Comparison of ENCODE assay signal across 11 cellular contexts in genomic region chr2:158619496-158619895, GRCh38.
DNase-seq lines count a peak whose midpoint lies in the region; ATAC-seq and TF ChIP-seq lines count a peak whose summit lies in the region.
"Had no signal": no experiment of that assay in that cellular context is flagged by ENCODE, and none has a peak within 500 bp of the region (broad histone marks: within the 10 kb centered on the region; RNA-seq: fewer than 3 reads in every experiment).

No MANE protein-coding gene starts in this region.

- no peaks in the 10 kb centered on the region for H3K27me3 Mint-ChIP-seq in GM23338 (ENCODE audit: insufficient read depth, low read depth, poor library complexity)
- no peaks in the 10 kb centered on the region for H3K27me3 Mint-ChIP-seq in activated T-helper 2 cell treated with anti-CD3 and anti-CD28 coated beads, Interferon-gamma antibody, Interleukin-2, Interleukin-4, amounts not matched to agents 10 μg/mL and 5 μg/mL and 100 μg/mL, durations not matched to agents 14 hours and 24 hours and 36 hours (ENCODE audit: low read depth)

- intact Hi-C loops in lower leg skin (cut with DNase I; ENCODE audit: low total_unique reads), result no loop called here
- intact Hi-C loops in uterus (cut with DNase I; ENCODE audit: low total_unique reads), result no loop called here
- intact Hi-C loops in activated T-helper 2 cell treated with anti-CD3 and anti-CD28 coated beads, Interferon-gamma antibody, Interleukin-2, Interleukin-4, amounts not matched to agents 10 μg/mL and 5 μg/mL and 100 μg/mL, durations not matched to agents 14 hours and 24 hours and 36 hours (cut with micrococcal nuclease), result no loop called here

- ATAC-seq in GM23338 (peak; percentile 70), esophagus mucosa (peak; percentile 92)

- H3K4me3 ChIP-seq in GM23338 (no peak overlapping the region), retinal pigment epithelial cell (ENCODE audit: low read length) (no peak overlapping the region), lower leg skin (ENCODE audit: low read depth, poor library complexity, severe bottlenecking) (no peak overlapping the region), uterus (no peak overlapping the region)
- H3K4me3 ChIP-seq: sigmoid colon had no signal

- peaks cover 4% of the 10 kb centered on the region; the same call in 2 of the 3 replicates for H3K4me1 Mint-ChIP-seq in GM23338
- H3K4me1 Mint-ChIP-seq in activated T-helper 2 cell treated with anti-CD3 and anti-CD28 coated beads, Interferon-gamma antibody, Interleukin-2, Interleukin-4, amounts not matched to agents 10 μg/mL and 5 μg/mL and 100 μg/mL, durations not matched to agents 14 hours and 24 hours and 36 hours (ENCODE audit: low read depth), result peaks cover 3% of the 10 kb centered on the region

- peak; percentile 21 for DNase-seq in GM23338 (ENCODE audit: low spot score)
- DNase-seq in NCI-H460 (ENCODE audit: extremely low read depth, low read depth), result peak; percentile 56
- DNase-seq in retinal pigment epithelial cell (ENCODE audit: low read depth), result peak; percentile 59
- no peak for DNase-seq in lower leg skin (ENCODE audit: low spot score in 2 of 2)
- DNase-seq in uterus, result no peak
- no peak for DNase-seq in activated T-helper 2 cell treated with anti-CD3 and anti-CD28 coated beads, Interferon-gamma antibody, Interleukin-2, Interleukin-4, amounts not matched to agents 10 μg/mL and 5 μg/mL and 100 μg/mL, durations not matched to agents 14 hours and 24 hours and 36 hours (ENCODE audit: low spot score)
- no peak for DNase-seq in NCI-H146 treated with DMSO at 0.1 percent for 48 hours (lab: John Stamatoyannopoulos, UW; ENCODE audit: unreplicated experiment)
- DNase-seq: activated naive CD4-positive, alpha-beta T cell; NCI-H187 treated with DMSO at 0.1 percent for 48 hours; sigmoid colon had no signal

- H4K20me1 ChIP-seq in GM23338 (replicated peaks; ENCODE audit: insufficient read depth), result no peaks in the 10 kb centered on the region; the same call in 1 of the 2 replicates

- H3K9me3 ChIP-seq in uterus, result no peaks in the 10 kb centered on the region
- H3K9me3 ChIP-seq: sigmoid colon had no signal

- H3K4me1 ChIP-seq in GM23338 (ENCODE audit: insufficient read depth), result peaks cover 4% of the 10 kb centered on the region; the same call in 1 of the 2 replicates
- H3K4me1 ChIP-seq in uterus, result no peaks in the 10 kb centered on the region
- H3K4me1 ChIP-seq: sigmoid colon had no signal

- H3K79me2 ChIP-seq in GM23338 (replicated peaks; ENCODE audit: insufficient read depth), result no peaks in the 10 kb centered on the region

- H3K27me3 ChIP-seq in GM23338 (ENCODE audit: insufficient read depth), result no peaks in the 10 kb centered on the region
- H3K27me3 ChIP-seq in uterus, result no peaks in the 10 kb centered on the region
- H3K27me3 ChIP-seq: sigmoid colon had no signal

- TF ChIP-seq POLR2A in lower leg skin (IDR thresholded peaks at IDR 0.05), result no peak
- TF ChIP-seq POLR2A in uterus (IDR thresholded peaks at IDR 0.05), result no peak

- H3K9me2 ChIP-seq in GM23338 (ENCODE audit: insufficient read depth), result no peaks in the 10 kb centered on the region

- WGBS in lower leg skin, 2 donors, result 88 to 90% methylated on average over 2 of the region's 2 CpGs

- peaks cover 25% of the 10 kb centered on the region for H3K36me3 Mint-ChIP-seq in GM23338 (ENCODE audit: low read depth)
- peaks cover 9% of the 10 kb centered on the region for H3K36me3 Mint-ChIP-seq in activated T-helper 2 cell treated with anti-CD3 and anti-CD28 coated beads, Interferon-gamma antibody, Interleukin-2, Interleukin-4, amounts not matched to agents 10 μg/mL and 5 μg/mL and 100 μg/mL, durations not matched to agents 14 hours and 24 hours and 36 hours (ENCODE audit: low read depth)

- H2AFZ ChIP-seq in GM23338, result no peak overlapping the region

- no peaks in the 10 kb centered on the region for H3K9me3 Mint-ChIP-seq in GM23338
- no peaks in the 10 kb centered on the region for H3K9me3 Mint-ChIP-seq in activated T-helper 2 cell treated with anti-CD3 and anti-CD28 coated beads, Interferon-gamma antibody, Interleukin-2, Interleukin-4, amounts not matched to agents 10 μg/mL and 5 μg/mL and 100 μg/mL, durations not matched to agents 14 hours and 24 hours and 36 hours

- no peak overlapping the region for H3K4me2 ChIP-seq in GM23338

- H3K4me3 Mint-ChIP-seq in GM23338, result no peak overlapping the region
- no peak overlapping the region for H3K4me3 Mint-ChIP-seq in activated T-helper 2 cell treated with anti-CD3 and anti-CD28 coated beads, Interferon-gamma antibody, Interleukin-2, Interleukin-4, amounts not matched to agents 10 μg/mL and 5 μg/mL and 100 μg/mL, durations not matched to agents 14 hours and 24 hours and 36 hours (ENCODE audit: low read depth)

- TF ChIP-seq CTCF in GM23338 (conservative IDR thresholded peaks at IDR 0.05; ENCODE audit: low read depth in 2 of 2) (no peak), retinal pigment epithelial cell (conservative IDR thresholded peaks at IDR 0.05; ENCODE audit: low read depth, low read length) (no peak), lower leg skin (IDR thresholded peaks at IDR 0.05) (no peak), uterus (IDR thresholded peaks at IDR 0.05) (no peak)

- H3K36me3 ChIP-seq in GM23338 (ENCODE audit: insufficient read depth) (peaks cover 6% of the 10 kb centered on the region; the same call in 1 of the 2 replicates), uterus (no peaks in the 10 kb centered on the region)

- peak overlapping the region; percentile 94; the same call in 1 of the 2 replicates for H3K27ac Mint-ChIP-seq in GM23338
- H3K27ac Mint-ChIP-seq in activated T-helper 2 cell treated with anti-CD3 and anti-CD28 coated beads, Interferon-gamma antibody, Interleukin-2, Interleukin-4, amounts not matched to agents 10 μg/mL and 5 μg/mL and 100 μg/mL, durations not matched to agents 14 hours and 24 hours and 36 hours, result no peak overlapping the region

- no peaks in the 10 kb centered on the region for H3F3A ChIP-seq in GM23338 (replicated peaks; ENCODE audit: low read depth)

- H3K27ac ChIP-seq in GM23338 (ENCODE audit: low read depth) (peak overlapping the region; percentile 67; the same call in 1 of the 2 replicates), uterus (no peak overlapping the region)
- H3K27ac ChIP-seq: sigmoid colon had no signal

TF ChIP-seq in GM23338, 12 proteins besides CTCF, POLR2A, EP300 and RAD21 (continues in another document):
- no peak for TF ChIP-seq EZH2 (IDR thresholded peaks at IDR 0.05; ENCODE audit: low read depth, unreplicated experiment)
- TF ChIP-seq EZH2phosphoT487 (IDR thresholded peaks at IDR 0.05; ENCODE audit: unreplicated experiment), result no peak
- TF ChIP-seq, protein P1, sequence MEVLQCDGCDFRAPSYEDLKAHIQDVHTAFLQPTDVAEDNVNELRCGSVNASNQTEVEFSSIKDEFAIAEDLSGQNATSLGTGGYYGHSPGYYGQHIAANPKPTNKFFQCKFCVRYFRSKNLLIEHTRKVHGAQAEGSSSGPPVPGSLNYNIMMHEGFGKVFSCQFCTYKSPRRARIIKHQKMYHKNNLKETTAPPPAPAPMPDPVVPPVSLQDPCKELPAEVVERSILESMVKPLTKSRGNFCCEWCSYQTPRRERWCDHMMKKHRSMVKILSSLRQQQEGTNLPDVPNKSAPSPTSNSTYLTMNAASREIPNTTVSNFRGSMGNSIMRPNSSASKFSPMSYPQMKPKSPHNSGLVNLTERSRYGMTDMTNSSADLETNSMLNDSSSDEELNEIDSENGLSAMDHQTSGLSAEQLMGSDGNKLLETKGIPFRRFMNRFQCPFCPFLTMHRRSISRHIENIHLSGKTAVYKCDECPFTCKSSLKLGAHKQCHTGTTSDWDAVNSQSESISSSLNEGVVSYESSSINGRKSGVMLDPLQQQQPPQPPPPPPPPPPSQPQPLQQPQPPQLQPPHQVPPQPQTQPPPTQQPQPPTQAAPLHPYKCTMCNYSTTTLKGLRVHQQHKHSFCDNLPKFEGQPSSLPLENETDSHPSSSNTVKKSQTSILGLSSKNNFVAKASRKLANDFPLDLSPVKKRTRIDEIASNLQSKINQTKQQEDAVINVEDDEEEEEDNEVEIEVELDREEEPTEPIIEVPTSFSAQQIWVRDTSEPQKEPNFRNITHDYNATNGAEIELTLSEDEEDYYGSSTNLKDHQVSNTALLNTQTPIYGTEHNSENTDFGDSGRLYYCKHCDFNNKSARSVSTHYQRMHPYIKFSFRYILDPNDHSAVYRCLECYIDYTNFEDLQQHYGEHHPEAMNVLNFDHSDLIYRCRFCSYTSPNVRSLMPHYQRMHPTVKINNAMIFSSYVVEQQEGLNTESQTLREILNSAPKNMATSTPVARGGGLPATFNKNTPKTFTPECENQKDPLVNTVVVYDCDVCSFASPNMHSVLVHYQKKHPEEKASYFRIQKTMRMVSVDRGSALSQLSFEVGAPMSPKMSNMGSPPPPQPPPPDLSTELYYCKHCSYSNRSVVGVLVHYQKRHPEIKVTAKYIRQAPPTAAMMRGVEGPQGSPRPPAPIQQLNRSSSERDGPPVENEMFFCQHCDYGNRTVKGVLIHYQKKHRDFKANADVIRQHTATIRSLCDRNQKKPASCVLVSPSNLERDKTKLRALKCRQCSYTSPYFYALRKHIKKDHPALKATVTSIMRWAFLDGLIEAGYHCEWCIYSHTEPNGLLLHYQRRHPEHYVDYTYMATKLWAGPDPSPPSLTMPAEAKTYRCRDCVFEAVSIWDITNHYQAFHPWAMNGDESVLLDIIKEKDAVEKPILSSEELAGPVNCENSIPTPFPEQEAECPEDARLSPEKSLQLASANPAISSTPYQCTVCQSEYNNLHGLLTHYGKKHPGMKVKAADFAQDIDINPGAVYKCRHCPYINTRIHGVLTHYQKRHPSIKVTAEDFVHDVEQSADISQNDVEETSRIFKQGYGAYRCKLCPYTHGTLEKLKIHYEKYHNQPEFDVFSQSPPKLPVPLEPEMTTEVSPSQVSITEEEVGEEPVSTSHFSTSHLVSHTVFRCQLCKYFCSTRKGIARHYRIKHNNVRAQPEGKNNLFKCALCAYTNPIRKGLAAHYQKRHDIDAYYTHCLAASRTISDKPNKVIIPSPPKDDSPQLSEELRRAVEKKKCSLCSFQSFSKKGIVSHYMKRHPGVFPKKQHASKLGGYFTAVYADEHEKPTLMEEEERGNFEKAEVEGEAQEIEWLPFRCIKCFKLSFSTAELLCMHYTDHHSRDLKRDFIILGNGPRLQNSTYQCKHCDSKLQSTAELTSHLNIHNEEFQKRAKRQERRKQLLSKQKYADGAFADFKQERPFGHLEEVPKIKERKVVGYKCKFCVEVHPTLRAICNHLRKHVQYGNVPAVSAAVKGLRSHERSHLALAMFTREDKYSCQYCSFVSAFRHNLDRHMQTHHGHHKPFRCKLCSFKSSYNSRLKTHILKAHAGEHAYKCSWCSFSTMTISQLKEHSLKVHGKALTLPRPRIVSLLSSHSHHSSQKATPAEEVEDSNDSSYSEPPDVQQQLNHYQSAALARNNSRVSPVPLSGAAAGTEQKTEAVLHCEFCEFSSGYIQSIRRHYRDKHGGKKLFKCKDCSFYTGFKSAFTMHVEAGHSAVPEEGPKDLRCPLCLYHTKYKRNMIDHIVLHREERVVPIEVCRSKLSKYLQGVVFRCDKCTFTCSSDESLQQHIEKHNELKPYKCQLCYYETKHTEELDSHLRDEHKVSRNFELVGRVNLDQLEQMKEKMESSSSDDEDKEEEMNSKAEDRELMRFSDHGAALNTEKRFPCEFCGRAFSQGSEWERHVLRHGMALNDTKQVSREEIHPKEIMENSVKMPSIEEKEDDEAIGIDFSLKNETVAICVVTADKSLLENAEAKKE (CRISPR knock-in tag; IDR thresholded peaks at IDR 0.05), result no peak

Comparison
In these comparisons a context has a peak if more than half of its experiments do, and no peak if none do; other contexts are left out.
1. DNase-seq: peak in GM23338 (single experiment), NCI-H460 (single experiment) and retinal pigment epithelial cell (single experiment); none in lower leg skin (0 of 2), uterus (0 of 2), activated T-helper 2 cell treated with anti-CD3 and anti-CD28 coated beads, Interferon-gamma antibody, Interleukin-2, Interleukin-4, amounts not matched to agents 10 μg/mL and 5 μg/mL and 100 μg/mL, durations not matched to agents 14 hours and 24 hours and 36 hours (single experiment) and NCI-H146 treated with DMSO at 0.1 percent for 48 hours (single experiment).